Comparison of ENCODE assay signal across 8 cellular contexts in the genomic region with DNA sequence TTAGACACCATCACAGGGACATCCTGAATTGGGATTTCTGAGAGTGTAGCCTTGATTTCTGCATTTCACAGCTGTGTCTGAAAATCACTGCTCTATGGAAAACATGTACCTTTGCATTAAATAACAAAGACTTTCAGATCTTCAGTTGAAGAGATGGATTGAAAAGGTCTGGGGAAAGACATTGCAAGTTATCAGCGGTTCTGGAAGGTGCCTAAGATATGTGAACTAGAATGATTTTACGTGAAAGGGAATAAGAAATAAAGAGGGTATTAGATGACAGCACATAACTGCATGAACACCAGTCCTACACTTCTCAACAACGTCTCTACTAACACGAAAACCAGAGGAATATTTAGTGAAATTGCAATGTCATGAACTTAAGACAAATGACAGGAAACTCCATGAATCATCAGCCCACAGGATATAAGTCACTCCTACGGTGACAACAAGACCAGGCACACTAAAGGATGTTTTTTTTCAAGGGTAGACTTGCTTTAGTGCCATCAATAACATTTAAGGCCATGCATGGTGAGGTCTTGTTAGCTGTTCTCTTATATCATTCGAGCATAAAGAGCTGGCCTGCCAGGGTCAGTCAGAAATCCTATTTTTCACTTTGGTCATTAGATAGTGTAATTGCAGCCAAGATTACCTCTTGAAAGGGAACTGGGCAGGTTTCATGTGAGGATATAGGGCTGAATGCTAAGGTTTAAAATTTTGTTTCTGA.
A peak's percentile ranks its signal among the peaks of the same experiment; 100 is the strongest.
DNase-seq lines count a peak whose midpoint lies in the region; ATAC-seq and TF ChIP-seq lines count a peak whose summit lies in the region.

No MANE protein-coding gene starts in this region.

- no peaks in the 10 kb centered on the region for H3K27me3 ChIP-seq in BJ (ENCODE audit: control insufficient read depth, insufficient read depth, low read length)

- POLR2A ChIA-PET in BJ (lab: Charles Lee), result interaction anchor here (0.6 kb wide), 1 partner anchor 187 kb away, joined by 3 read pairs; no protein-coding TSS in a partner anchor
- POLR2A ChIA-PET in WTC11 (lab: Charles Lee), result no interaction called here

- H3K4me1 Mint-ChIP-seq in WTC11, result peaks cover 10% of the 10 kb centered on the region

- DNase-seq in BJ (ENCODE audit: low read depth) (peak; percentile 37), HT1080 (ENCODE audit: low read depth) (peak; percentile 94), WTC11 (ENCODE audit: low spot score) (no peak), kidney tubule cell (ENCODE audit: low spot score) (peak; percentile 92), NCI-H146 treated with DMSO at 0.1 percent for 48 hours (lab: John Stamatoyannopoulos, UW; ENCODE audit: unreplicated experiment) (no peak)

- H3K36me3 Mint-ChIP-seq in WTC11, result peaks cover 5% of the 10 kb centered on the region; the same call in 1 of the 2 replicates

- H3K27ac Mint-ChIP-seq in WTC11, result peak overlapping the region; percentile 20; the same call in 1 of the 2 replicates

- H3K4me3 Mint-ChIP-seq in WTC11, result no peak overlapping the region

- peaks cover 15% of the 10 kb centered on the region for H3K9me3 Mint-ChIP-seq in WTC11

- H3K27me3 Mint-ChIP-seq in WTC11 (ENCODE audit: low read depth), result no peaks in the 10 kb centered on the region

- ATAC-seq in WTC11 (no peak), GM19351 (IDR thresholded peaks at IDR 0.05; ENCODE audit: unreplicated experiment) (no peak), HG02763 (IDR thresholded peaks at IDR 0.05; ENCODE audit: unreplicated experiment) (no peak), HG03354 (IDR thresholded peaks at IDR 0.05; ENCODE audit: poor library complexity, severe bottlenecking, unreplicated experiment) (no peak)

- H3K36me3 ChIP-seq in BJ (ENCODE audit: control insufficient read depth, insufficient read depth, low read length), result no peaks in the 10 kb centered on the region

- H3K4me3 ChIP-seq in BJ (ENCODE audit: low read depth, low read length), result no peak overlapping the region

- CTCF ChIA-PET in BJ (lab: Yijun Ruan, JAX) (no interaction called here), WTC11 (lab: Charles Lee) (no interaction called here)

- TF ChIP-seq CTCF in BJ (IDR thresholded peaks at IDR 0.05; ENCODE audit: insufficient read depth, low read depth, low read length), result no peak
- TF ChIP-seq CTCF in WTC11 (IDR thresholded peaks at IDR 0.05), result no peak

TF ChIP-seq in WTC11, 78 proteins besides CTCF, POLR2A, EP300 and RAD21:
- no peak for TF ChIP-seq ETV6 (CRISPR knock-in tag; IDR thresholded peaks at IDR 0.05)
- TF ChIP-seq CREB1 (CRISPR knock-in tag; IDR thresholded peaks at IDR 0.05), result no peak
- TF ChIP-seq TP53 (CRISPR knock-in tag; IDR thresholded peaks at IDR 0.05), result no peak
- TF ChIP-seq TEAD1 (CRISPR knock-in tag; IDR thresholded peaks at IDR 0.05), result no peak

Comparison
In these comparisons a context has a peak if more than half of its experiments do, and no peak if none do; other contexts are left out.
1. DNase-seq: peak in BJ (single experiment), HT1080 (single experiment) and kidney tubule cell (single experiment); none in WTC11 (single experiment) and NCI-H146 treated with DMSO at 0.1 percent for 48 hours (single experiment).